13 cellular contexts compared by ENCODE assay signal in the genomic region with DNA sequence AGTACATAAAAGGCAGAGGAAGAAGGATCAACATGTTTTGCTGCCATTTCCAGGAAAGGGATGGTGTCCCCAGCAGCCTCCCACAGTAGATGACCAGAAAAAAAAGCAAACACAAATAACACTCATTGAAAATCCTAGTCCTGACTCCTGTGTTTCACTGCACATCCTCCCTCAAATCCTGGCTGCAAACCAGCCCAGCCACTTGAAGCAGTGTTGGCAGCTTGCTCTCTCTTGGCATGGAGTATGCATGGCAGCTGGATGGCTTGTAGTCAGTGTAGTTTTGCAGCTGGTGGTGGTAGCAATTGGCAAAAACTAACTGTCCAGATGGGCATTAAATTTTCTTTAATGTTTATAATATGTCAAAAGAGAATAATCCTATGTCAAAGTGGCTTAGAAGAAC.
A peak's percentile ranks its signal among the peaks of the same experiment; 100 is the strongest.
DNase-seq lines count a peak whose midpoint lies in the region; ATAC-seq lines count a peak whose summit lies in the region.
"Had no signal": no experiment of that assay in that cellular context is flagged by ENCODE, and none has a peak within 500 bp of the region (broad histone marks: within the 10 kb centered on the region; RNA-seq: fewer than 3 reads in every experiment).

No MANE protein-coding gene starts in this region.

- H3K36me3 ChIP-seq in neuronal stem cell (replicated peaks in 1 of 2; ENCODE audit: control insufficient read depth in 2 of 2, insufficient read depth in 2 of 2, low read length in 2 of 2), result no peaks in the 10 kb centered on the region
- H3K36me3 ChIP-seq: tibial nerve had no signal

- no peaks in the 10 kb centered on the region for H3K4me1 Mint-ChIP-seq in immature natural killer cell

- ATAC-seq in left cardiac atrium (peak; percentile 83 to 90), GM21381 (IDR thresholded peaks at IDR 0.05; ENCODE audit: unreplicated experiment) (no peak)
- ATAC-seq: A549 had no signal

- no peak overlapping the region for H3K18ac ChIP-seq in neuronal stem cell (ENCODE audit: low read length)

- H3K4me3 Mint-ChIP-seq in immature natural killer cell, result no peak overlapping the region

- H3K9me3 Mint-ChIP-seq in immature natural killer cell, result no peaks in the 10 kb centered on the region

- no peaks in the 10 kb centered on the region for H3K27me3 ChIP-seq in neuronal stem cell (ENCODE audit: control insufficient read depth in 3 of 3, insufficient read depth in 3 of 3, low read depth in 1 of 3, low read length in 3 of 3)
- H3K27me3 ChIP-seq: tibial nerve had no signal

- no peak overlapping the region for H2BK5ac ChIP-seq in neuronal stem cell (ENCODE audit: low read length)

- H3K27ac ChIP-seq in temporal lobe (ENCODE audit: low read depth, low read length) (peak overlapping the region; percentile 14), neuronal stem cell (replicated peaks; ENCODE audit: low read length) (no peak overlapping the region)
- H3K27ac ChIP-seq: A549, tibial nerve had no signal

- H3K27me3 Mint-ChIP-seq in immature natural killer cell (ENCODE audit: low read depth in 3 of 3), result peaks cover 2 to 20% (median 4%) of the 10 kb centered on the region in 3 donors

- H3K4me1 ChIP-seq in neuronal stem cell (ENCODE audit: control insufficient read depth in 2 of 2, insufficient read depth in 1 of 2, low read depth in 1 of 2, low read length in 2 of 2), result no peaks in the 10 kb centered on the region
- H3K4me1 ChIP-seq: A549, tibial nerve had no signal

- no peak overlapping the region for H4K8ac ChIP-seq in neuronal stem cell (ENCODE audit: low read depth, low read length)

- H3K14ac ChIP-seq in neuronal stem cell (ENCODE audit: low read length), result no peak overlapping the region

- no peak overlapping the region for H2AFZ ChIP-seq in neuronal stem cell (ENCODE audit: low read length)

- no peak overlapping the region for H3K4me3 ChIP-seq in neuronal stem cell (ENCODE audit: low read length in 2 of 2)
- H3K4me3 ChIP-seq: A549, tibial nerve had no signal

- peak; percentile 23 for DNase-seq in NCI-H748 (lab: John Stamatoyannopoulos, UW; ENCODE audit: unreplicated experiment)
- no peak for DNase-seq in NCI-H748 treated with DMSO at 0.1 percent for 48 hours (lab: John Stamatoyannopoulos, UW)
- peak; percentile 64 to 82 for DNase-seq in SHP77 (lab: John Stamatoyannopoulos, UW)
- DNase-seq in left cardiac atrium, result peak; percentile 45
- DNase-seq in neuronal stem cell (ENCODE audit: low spot score), result no peak
- DNase-seq in immature natural killer cell, result no peak
- DNase-seq: activated CD8-positive, alpha-beta memory T cell treated with anti-CD3 and anti-CD28 coated beads, Interleukin-2, amount 50 U/mL, for 4 hours; NCI-H526; stimulated activated CD4-positive, alpha-beta T cell treated with anti-CD3 and anti-CD28 coated beads, Interleukin-4, amount 100 ng/mL, for 24 hours had no signal

- H2AK5ac ChIP-seq in neuronal stem cell (ENCODE audit: low read depth, low read length), result no peak overlapping the region

- H3K36me3 Mint-ChIP-seq in immature natural killer cell, result no peaks in the 10 kb centered on the region

- no peak overlapping the region for H2BK15ac ChIP-seq in neuronal stem cell (ENCODE audit: low read length)

- no peaks in the 10 kb centered on the region for H3K9me3 ChIP-seq in neuronal stem cell (replicated peaks in 1 of 2; ENCODE audit: control insufficient read depth in 2 of 2, insufficient read depth in 1 of 2, low read depth in 1 of 2, low read length in 2 of 2)
- H3K9me3 ChIP-seq: A549 had no signal

- no peak overlapping the region for H3K23ac ChIP-seq in neuronal stem cell (ENCODE audit: low read depth, low read length, poor library complexity)

- no peaks in the 10 kb centered on the region for H3K79me1 ChIP-seq in neuronal stem cell (ENCODE audit: low read depth, low read length)

- no peak overlapping the region for H3K9ac ChIP-seq in neuronal stem cell (ENCODE audit: low read depth, low read length, poor library complexity)

- H3K4ac ChIP-seq in neuronal stem cell (ENCODE audit: low read length), result no peak overlapping the region

- no peak overlapping the region for H2BK120ac ChIP-seq in neuronal stem cell (ENCODE audit: low read depth, low read length)

- H4K91ac ChIP-seq in neuronal stem cell (ENCODE audit: low read depth, low read length, poor library complexity), result no peak overlapping the region

- no peak overlapping the region for H2BK12ac ChIP-seq in neuronal stem cell (ENCODE audit: low read length)

- intact Hi-C loops in left cardiac atrium (cut with DNase I), result no loop called here

- H3K4me2 ChIP-seq in neuronal stem cell (ENCODE audit: insufficient read depth, low read length, poor library complexity, severe bottlenecking), result no peak overlapping the region
- H3K4me2 ChIP-seq: A549 had no signal

- H3K27ac Mint-ChIP-seq in immature natural killer cell, result no peak overlapping the region

Comparison
In these comparisons a context has a peak if more than half of its experiments do, and no peak if none do; other contexts are left out.
1. DNase-seq: peak in NCI-H748 (single experiment), SHP77 (2 of 2) and left cardiac atrium (single experiment); none in NCI-H748 treated with DMSO at 0.1 percent for 48 hours (single experiment), neuronal stem cell (single experiment) and immature natural killer cell (0 of 3).